24 cellular contexts compared by ENCODE assay signal in the genomic region with DNA sequence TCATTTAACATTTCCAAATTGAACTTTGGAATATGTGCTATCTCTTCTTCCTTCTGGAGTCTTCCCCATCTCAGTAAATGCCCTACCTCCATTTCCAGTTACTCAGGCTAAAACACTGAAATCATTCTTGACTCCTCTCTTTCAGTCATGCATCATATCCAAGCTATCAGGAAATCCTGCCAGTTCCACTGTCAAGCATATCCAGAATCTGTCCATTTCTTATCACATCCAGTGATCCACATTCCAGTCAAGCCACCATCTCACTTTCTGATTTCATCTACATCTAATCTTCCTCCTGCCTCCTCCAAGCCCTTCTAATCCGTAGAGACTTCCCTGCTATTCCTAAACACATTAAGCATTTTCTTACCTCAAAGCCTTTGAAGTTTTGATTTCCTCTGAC.
"Had no signal": no experiment of that assay in that cellular context is flagged by ENCODE, and none has a peak within 500 bp of the region (broad histone marks: within the 10 kb centered on the region; RNA-seq: fewer than 3 reads in every experiment).

No MANE protein-coding gene starts in this region.

- H3K36me3 Mint-ChIP-seq: mesothelial cell of epicardium had no signal

- H3K9me3 Mint-ChIP-seq: dendritic cell treated with granulocyte-macrophage colony-stimulating factor and Interleukin-4, amounts not matched to agents 40 ng/mL and 50 ng/mL, for 4 days; effector memory CD8-positive, alpha-beta T cell; endodermal cell had no signal

- H3K4me3 Mint-ChIP-seq: dendritic cell treated with granulocyte-macrophage colony-stimulating factor and Interleukin-4, amounts not matched to agents 40 ng/mL and 50 ng/mL, for 4 days; effector memory CD8-positive, alpha-beta T cell; endodermal cell; mesothelial cell of epicardium had no signal

- H3K4me1 ChIP-seq: colonic mucosa, esophagus squamous epithelium, gastrocnemius medialis, heart right ventricle, left lung, lower lobe of right lung had no signal

- H3K27ac ChIP-seq: colonic mucosa, epithelial cell of prostate, esophagus squamous epithelium, gastrocnemius medialis, heart right ventricle, left lung, lower lobe of right lung had no signal

- H3K27me3 ChIP-seq: colonic mucosa, esophagus squamous epithelium, gastrocnemius medialis had no signal

- H3K36me3 ChIP-seq: colonic mucosa, esophagus squamous epithelium, gastrocnemius medialis, heart right ventricle, left lung, lower lobe of right lung had no signal

- H3K27ac Mint-ChIP-seq: dendritic cell treated with granulocyte-macrophage colony-stimulating factor and Interleukin-4, amounts not matched to agents 40 ng/mL and 50 ng/mL, for 4 days; effector memory CD8-positive, alpha-beta T cell; endodermal cell; mesothelial cell of epicardium had no signal

- ATAC-seq: effector memory CD8-positive, alpha-beta T cell; esophagus mucosa; gastrocnemius medialis; heart right ventricle; left cardiac atrium; left lung; left ventricle myocardium superior; lower lobe of right lung; mucosa of descending colon had no signal

- H3K27me3 Mint-ChIP-seq: dendritic cell treated with granulocyte-macrophage colony-stimulating factor and Interleukin-4, amounts not matched to agents 40 ng/mL and 50 ng/mL, for 4 days had no signal

- H3K4me3 ChIP-seq: colonic mucosa, esophagus squamous epithelium, gastrocnemius medialis, heart right ventricle, left lung, lower lobe of right lung, mucosa of descending colon had no signal

- H3K9me3 ChIP-seq: colonic mucosa, esophagus squamous epithelium, gastrocnemius medialis, heart right ventricle, left lung, lower lobe of right lung, mucosa of descending colon had no signal

- DNase-seq: colonic mucosa; cortex of kidney; effector CD8-positive, alpha-beta T cell; effector memory CD8-positive, alpha-beta T cell; endodermal cell; erythroblast; esophagus squamous epithelium; foreskin fibroblast; foreskin melanocyte; gastrocnemius medialis; glutamatergic neuron; head of caudate nucleus; heart right ventricle; hippocampal formation; left cardiac atrium; left lung; left ventricle myocardium superior; lower lobe of right lung; mesenchymal stem cell; mucosa of descending colon had no signal
